Comparison of ENCODE assay signal across 8 cellular contexts in genomic region chr7:72927791-72928190, GRCh38. TPM values are rescaled to one million over a fixed set of nuclear protein-coding genes. Genes with fewer than 3 reads are reported as not detected.
DNase-seq lines count a peak whose midpoint lies in the region; TF ChIP-seq lines count a peak whose summit lies in the region.
"Not testable (repeated sequence)": the region's sequence is repeated elsewhere in the genome, so short reads cannot be mapped to it uniquely, and the experiment has no call there.
"Had no signal": no experiment of that assay in that cellular context is flagged by ENCODE, and none has a peak within 500 bp of the region (broad histone marks: within the 10 kb centered on the region; RNA-seq: fewer than 3 reads in every experiment).

No MANE protein-coding gene starts in this region.

- H3K27me3 Mint-ChIP-seq in activated naive CD8-positive, alpha-beta T cell treated with anti-CD3 and anti-CD28 coated beads for 36 hours; endothelial cell (ENCODE audit: unreplicated experiment); progenitor cell of endocrine pancreas: not testable (repeated sequence)

- not testable (repeated sequence) for H3K9me3 Mint-ChIP-seq in activated naive CD8-positive, alpha-beta T cell treated with anti-CD3 and anti-CD28 coated beads for 36 hours; endothelial cell (ENCODE audit: unreplicated experiment); progenitor cell of endocrine pancreas (ENCODE audit: low read depth)

- H3K4me3 Mint-ChIP-seq in activated naive CD8-positive, alpha-beta T cell treated with anti-CD3 and anti-CD28 coated beads for 36 hours; progenitor cell of endocrine pancreas (ENCODE audit: low read depth): not testable (repeated sequence)
- H3K4me3 Mint-ChIP-seq in endothelial cell (ENCODE audit: unreplicated experiment), result peak overlapping the region; percentile 66

- not testable (repeated sequence) for TF ChIP-seq CTCF in endothelial cell (IDR thresholded peaks at IDR 0.05; ENCODE audit: unreplicated experiment); progenitor cell of endocrine pancreas (IDR thresholded peaks at IDR 0.05; ENCODE audit: unreplicated experiment)

- H3K27ac Mint-ChIP-seq in activated naive CD8-positive, alpha-beta T cell treated with anti-CD3 and anti-CD28 coated beads for 36 hours, result peak overlapping the region; percentile 29
- H3K27ac Mint-ChIP-seq in endothelial cell (ENCODE audit: unreplicated experiment), result not testable (repeated sequence)
- peak overlapping the region; percentile 63 for H3K27ac Mint-ChIP-seq in progenitor cell of endocrine pancreas

- peaks cover 35% of the 10 kb centered on the region for H3K36me3 Mint-ChIP-seq in activated naive CD8-positive, alpha-beta T cell treated with anti-CD3 and anti-CD28 coated beads for 36 hours
- H3K36me3 Mint-ChIP-seq in endothelial cell (ENCODE audit: low read depth, unreplicated experiment) (peaks cover 40% of the 10 kb centered on the region), progenitor cell of endocrine pancreas (ENCODE audit: insufficient read depth) (peaks cover 26% of the 10 kb centered on the region)

- peak; percentile 42 for DNase-seq in activated CD8-positive, alpha-beta memory T cell treated with anti-CD3 and anti-CD28 coated beads, Interleukin-2, amount 50 U/mL, for 48 hours
- not testable (repeated sequence) for DNase-seq in activated naive CD8-positive, alpha-beta T cell treated with anti-CD3 and anti-CD28 coated beads for 36 hours; endothelial cell (ENCODE audit: low spot score); progenitor cell of endocrine pancreas (ENCODE audit: low spot score, unreplicated experiment)
- DNase-seq in islet precursor cell, result peak; percentile 22

- peaks cover 23% of the 10 kb centered on the region for H3K4me1 Mint-ChIP-seq in activated naive CD8-positive, alpha-beta T cell treated with anti-CD3 and anti-CD28 coated beads for 36 hours
- H3K4me1 Mint-ChIP-seq in endothelial cell (ENCODE audit: unreplicated experiment) (peaks cover 11% of the 10 kb centered on the region), progenitor cell of endocrine pancreas (ENCODE audit: low read depth) (peaks cover 11% of the 10 kb centered on the region)

RNA-seq across cellular contexts. Expression of gene POM121, which starts 2.9 kb away (rescaled TPM):
- 10 to 100 TPM; 82.5 to 86.6 TPM for total RNA-seq in activated naive CD8-positive, alpha-beta T cell treated with anti-CD3 and anti-CD28 coated beads for 36 hours
- total RNA-seq in endothelial cell (ENCODE audit: unreplicated experiment) (40.9 TPM), progenitor cell of endocrine pancreas (53.2 and 53.6 TPM in 2 replicates)

RNA-seq across cellular contexts. Expression of gene TRIM74, which starts 41.5 kb away (rescaled TPM):
- total RNA-seq in activated naive CD8-positive, alpha-beta T cell treated with anti-CD3 and anti-CD28 coated beads for 36 hours, result under 1 TPM in 1 of 2 experiments, not detected in 1; 0.35 TPM
- total RNA-seq in endothelial cell (ENCODE audit: unreplicated experiment) (1.0 TPM), progenitor cell of endocrine pancreas (2.1 and 2.4 TPM in 2 replicates)
- total RNA-seq: A673, Daoy, G401 had no signal
